In the genomic region with DNA sequence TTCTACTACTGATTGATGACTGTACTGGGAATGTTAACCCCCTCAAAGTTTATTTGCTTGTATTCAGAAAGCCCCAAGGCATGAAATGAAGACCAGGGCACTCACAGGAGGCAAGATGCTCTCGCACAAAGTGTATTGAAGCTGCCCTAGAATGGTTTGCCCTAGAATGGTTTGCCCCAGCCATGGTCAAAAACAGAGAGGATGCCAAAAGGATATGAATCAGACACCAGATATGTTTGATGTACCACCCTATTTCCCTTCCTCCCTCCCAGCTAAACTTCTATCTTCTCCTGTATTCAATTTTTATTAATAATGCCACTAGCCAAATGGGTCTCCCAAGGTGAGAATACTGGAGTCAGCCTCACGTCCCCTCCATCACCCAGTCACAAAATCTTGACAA, we compare ENCODE assay signal across 15 cellular contexts.
A peak's percentile ranks its signal among the peaks of the same experiment; 100 is the strongest.
DNase-seq lines count a peak whose midpoint lies in the region; ATAC-seq and TF ChIP-seq lines count a peak whose summit lies in the region.
"Had no signal": no experiment of that assay in that cellular context is flagged by ENCODE, and none has a peak within 500 bp of the region (broad histone marks: within the 10 kb centered on the region; RNA-seq: fewer than 3 reads in every experiment).

No MANE protein-coding gene starts in this region.

- no peak overlapping the region for H3K27ac ChIP-seq in IMR-90 (ENCODE audit: insufficient read depth, low read length)
- no peak overlapping the region for H3K27ac ChIP-seq in osteoblast (ENCODE audit: low read depth, low read length)
- no peak overlapping the region for H3K27ac ChIP-seq in OCI-LY7 (ENCODE audit: low read depth, low read length, poor library complexity, severe bottlenecking)

- intact Hi-C loops in IMR-90 (cut with micrococcal nuclease) (no loop called here), OCI-LY7 (cut with micrococcal nuclease; ENCODE audit: unreplicated experiment) (no loop called here), left ventricle myocardium superior (cut with micrococcal nuclease) (no loop called here)

- H3K27me3 ChIP-seq in IMR-90 (ENCODE audit: control insufficient read depth, insufficient read depth, low read length) = no peaks in the 10 kb centered on the region
- no peaks in the 10 kb centered on the region for H3K27me3 ChIP-seq in osteoblast (ENCODE audit: insufficient read depth, low read length)

- no peak overlapping the region for H2AK5ac ChIP-seq in IMR-90 (ENCODE audit: low read depth, low read length)

- H3K36me3 ChIP-seq in IMR-90 (ENCODE audit: control insufficient read depth, insufficient read depth, low read length) = no peaks in the 10 kb centered on the region
- H3K36me3 ChIP-seq in osteoblast (ENCODE audit: insufficient read depth, low read length) = no peaks in the 10 kb centered on the region
- H3K36me3 ChIP-seq in OCI-LY7 (ENCODE audit: insufficient read depth, low read length) = no peaks in the 10 kb centered on the region

- no peak overlapping the region for H3K4ac ChIP-seq in IMR-90 (ENCODE audit: low read depth, low read length)

- H3K79me2 ChIP-seq in osteoblast (ENCODE audit: insufficient read depth, low read length) (no peaks in the 10 kb centered on the region), OCI-LY7 (ENCODE audit: insufficient read depth, low read depth, low read length) (no peaks in the 10 kb centered on the region)

- H3K9me1 ChIP-seq in IMR-90 (ENCODE audit: insufficient read depth, low read length) = peaks cover 3% of the 10 kb centered on the region

- H3K18ac ChIP-seq in IMR-90 (ENCODE audit: low read depth, low read length) = no peak overlapping the region; the same call in 1 of the 2 replicates

- no peaks in the 10 kb centered on the region for H3K79me1 ChIP-seq in IMR-90 (ENCODE audit: low read depth in 1 of 2, low read length in 2 of 2)

- BruUV-seq in IMR-90 (replicated peaks; lab: Mats Ljungman, UMichigan) (no TSS peak), OCI-LY7 (replicated peaks; lab: Mats Ljungman, UMichigan) (no TSS peak)

- no peaks in the 10 kb centered on the region for H3K9me3 ChIP-seq in IMR-90 (ENCODE audit: control insufficient read depth, insufficient read depth, low read length)
- no peaks in the 10 kb centered on the region for H3K9me3 ChIP-seq in osteoblast (ENCODE audit: low read depth, low read length)
- no peaks in the 10 kb centered on the region for H3K9me3 ChIP-seq in OCI-LY7 (ENCODE audit: low read length)
- H3K9me3 ChIP-seq: Caco-2 had no signal

- peak overlapping the region; percentile 34 for H2BK5ac ChIP-seq in IMR-90 (ENCODE audit: low read depth, low read length, poor library complexity, severe bottlenecking)

- TF ChIP-seq RAD21 in IMR-90 (IDR thresholded peaks at IDR 0.05; ENCODE audit: low read length) = no peak

- no peak for TF ChIP-seq POLR2A in IMR-90 (IDR thresholded peaks at IDR 0.05; ENCODE audit: low read depth, low read length)

- H4K20me1 ChIP-seq in IMR-90 (ENCODE audit: insufficient read depth, low read length) (no peaks in the 10 kb centered on the region), osteoblast (ENCODE audit: insufficient read depth, low read length) (no peaks in the 10 kb centered on the region), OCI-LY7 (ENCODE audit: insufficient read depth, low read length) (no peaks in the 10 kb centered on the region)

- H4K8ac ChIP-seq in IMR-90 (ENCODE audit: low read depth in 2 of 2, low read length in 2 of 2) = no peak overlapping the region

- in situ Hi-C loops in IMR-90 (cut with MboI; ENCODE audit: low sequenced_read_pairs) = no loop called here

- peak overlapping the region; percentile 76; the same call in 2 of the 3 replicates for H2BK15ac ChIP-seq in IMR-90 (ENCODE audit: low read depth, low read length)

- TF ChIP-seq CTCF in IMR-90 (conservative IDR thresholded peaks at IDR 0.05; ENCODE audit: low read depth, low read length) (no peak), osteoblast (IDR thresholded peaks at IDR 0.05; ENCODE audit: extremely low read depth, low read depth, low read length) (no peak), OCI-LY7 (conservative IDR thresholded peaks at IDR 0.05; ENCODE audit: low read length) (no peak)

- H2BK120ac ChIP-seq in IMR-90 (ENCODE audit: low read depth, low read length) = peak overlapping the region; percentile 26; the same call in 1 of the 2 replicates

- no peak overlapping the region for H2AFZ ChIP-seq in IMR-90 (replicated peaks; ENCODE audit: low read length, poor library complexity)
- H2AFZ ChIP-seq in osteoblast (ENCODE audit: low read length) = peak overlapping the region; percentile 42
- no peak overlapping the region for H2AFZ ChIP-seq in OCI-LY7 (ENCODE audit: low read length)

- no peak overlapping the region for H4K91ac ChIP-seq in IMR-90 (ENCODE audit: insufficient read depth, low read depth, low read length)

- no peak for ATAC-seq in IMR-90 (ENCODE audit: low read depth)
- no peak for ATAC-seq in left ventricle myocardium superior

- 0 out of 2 replicates have a peak overlapping the region, but pooled peaks have one; percentile 48 for H3K14ac ChIP-seq in IMR-90 (replicated peaks; ENCODE audit: low read depth, low read length)

- 0 out of 2 replicates have a peak overlapping the region, but pooled peaks have one; percentile 39 for H3K23ac ChIP-seq in IMR-90 (ENCODE audit: low read depth, low read length)

- peaks cover 4% of the 10 kb centered on the region for H3K4me1 ChIP-seq in IMR-90 (ENCODE audit: control insufficient read depth, insufficient read depth, low read length)
- H3K4me1 ChIP-seq in osteoblast (ENCODE audit: insufficient read depth, low read length) = peaks cover 40% of the 10 kb centered on the region
- H3K4me1 ChIP-seq in OCI-LY7 (ENCODE audit: insufficient read depth, low read length, poor library complexity, severe bottlenecking) = no peaks in the 10 kb centered on the region
- H3K4me1 ChIP-seq: Caco-2 had no signal

- no peak overlapping the region for H3K56ac ChIP-seq in IMR-90 (ENCODE audit: extremely low read depth, insufficient read depth, low read length)

- POLR2A ChIA-PET in IMR-90 (lab: Charles Lee; ENCODE audit: unreplicated experiment) = no interaction called here
- POLR2A ChIA-PET in OCI-LY7 (lab: Charles Lee) = interaction anchor here (0.5 to 2.6 kb wide), 3 partner anchors 11 to 935 kb away, joined by 4 to 8 read pairs (median 6); partner anchors contain the start of gene MEIS2

- no peak overlapping the region for H2BK20ac ChIP-seq in IMR-90 (ENCODE audit: low read depth, low read length)

- H4K5ac ChIP-seq in IMR-90 (ENCODE audit: low read depth, low read length) = no peak overlapping the region

- CTCF ChIA-PET in IMR-90 (lab: Yijun Ruan, JAX) = no interaction called here
- CTCF ChIA-PET in OCI-LY7 (lab: Charles Lee; ENCODE audit: unreplicated experiment) = no interaction called here

- no peak overlapping the region for H2AK9ac ChIP-seq in IMR-90 (replicated peaks; ENCODE audit: low read depth, low read length, poor library complexity)

- dilution Hi-C loops in IMR-90 (cut with HindIII; ENCODE audit: low sequenced_read_pairs, unreplicated experiment) = no loop called here

- DNase-seq in EH (ENCODE audit: low read depth) = peak; percentile 50
- no peak for DNase-seq in IMR-90
- DNase-seq in dermis blood vessel endothelial cell = peak; percentile 12
- peak; percentile 58 for DNase-seq in osteoblast (ENCODE audit: insufficient read length, low spot score, missing footprints)
- no peak for DNase-seq in OCI-LY7 (ENCODE audit: low spot score)
- no peak for DNase-seq in NCI-H2029 (lab: John Stamatoyannopoulos, UW)
- no peak for DNase-seq in left ventricle myocardium superior
- DNase-seq: Caco-2, GF-D8, H7, NCI-H1436 treated with DMSO at 0.1 percent for 48 hours, NCI-H2107, NCI-H345, NCI-H526 treated with DMSO at 0.1 percent for 48 hours, T-helper 1 cell had no signal

- no peak overlapping the region for H3K9ac ChIP-seq in IMR-90 (ENCODE audit: low read depth, low read length)

- H3K4me2 ChIP-seq in IMR-90 (ENCODE audit: low read depth, low read length) (no peak overlapping the region), osteoblast (ENCODE audit: insufficient read depth, low read length) (peak overlapping the region; percentile 0), OCI-LY7 (ENCODE audit: low read length) (no peak overlapping the region)

- WGBS in IMR-90 (ENCODE audit: extremely low coverage in 2 of 2, insufficient read length in 1 of 2), 2 experiments = no CpG with 5 or more reads among the region's 2 CpGs

- no peak overlapping the region for H3K4me3 ChIP-seq in IMR-90 (ENCODE audit: insufficient read depth, low read depth, low read length)
- no peak overlapping the region for H3K4me3 ChIP-seq in osteoblast (ENCODE audit: insufficient read depth, low read length)
- no peak overlapping the region for H3K4me3 ChIP-seq in OCI-LY7 (ENCODE audit: low read depth, low read length, poor library complexity, severe bottlenecking)

- H3K9me2 ChIP-seq in OCI-LY7 (ENCODE audit: insufficient read depth, low read length) = no peaks in the 10 kb centered on the region

TF ChIP-seq in IMR-90, 13 proteins besides CTCF, POLR2A, EP300 and RAD21 (continues in another document):
- TF ChIP-seq BHLHE40 (IDR thresholded peaks at IDR 0.05; ENCODE audit: low read depth, low read length) (no peak), RCOR1 (IDR thresholded peaks at IDR 0.05; ENCODE audit: insufficient replicate concordance, low read length) (no peak), FOS (IDR thresholded peaks at IDR 0.05; ENCODE audit: low read depth, low read length) (no peak), MXI1 (IDR thresholded peaks at IDR 0.05; ENCODE audit: borderline replicate concordance, low read depth, low read length) (no peak), CEBPB (IDR thresholded peaks at IDR 0.05; ENCODE audit: low read depth, low read length) (no peak), NFE2L2 (IDR thresholded peaks at IDR 0.05; ENCODE audit: low read depth, low read length) (no peak), MAFK (IDR thresholded peaks at IDR 0.05; ENCODE audit: low read depth, low read length) (no peak), CHD1 (IDR thresholded peaks at IDR 0.05; ENCODE audit: low read depth, low read length) (no peak), MAZ (IDR thresholded peaks at IDR 0.05; ENCODE audit: borderline replicate concordance, low read depth, low read length) (no peak)
- TF ChIP-seq, protein P1, sequence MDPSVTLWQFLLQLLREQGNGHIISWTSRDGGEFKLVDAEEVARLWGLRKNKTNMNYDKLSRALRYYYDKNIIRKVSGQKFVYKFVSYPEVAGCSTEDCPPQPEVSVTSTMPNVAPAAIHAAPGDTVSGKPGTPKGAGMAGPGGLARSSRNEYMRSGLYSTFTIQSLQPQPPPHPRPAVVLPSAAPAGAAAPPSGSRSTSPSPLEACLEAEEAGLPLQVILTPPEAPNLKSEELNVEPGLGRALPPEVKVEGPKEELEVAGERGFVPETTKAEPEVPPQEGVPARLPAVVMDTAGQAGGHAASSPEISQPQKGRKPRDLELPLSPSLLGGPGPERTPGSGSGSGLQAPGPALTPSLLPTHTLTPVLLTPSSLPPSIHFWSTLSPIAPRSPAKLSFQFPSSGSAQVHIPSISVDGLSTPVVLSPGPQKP (IDR thresholded peaks at IDR 0.05; ENCODE audit: borderline replicate concordance, low read depth, low read length) = no peak

Comparison
In these comparisons a context has a peak if more than half of its experiments do, and no peak if none do; other contexts are left out.
1. DNase-seq: peak in EH (single experiment), dermis blood vessel endothelial cell (single experiment) and osteoblast (single experiment); none in IMR-90 (single experiment), OCI-LY7 (single experiment), NCI-H2029 (single experiment) and left ventricle myocardium superior (single experiment).